In the genomic region with DNA sequence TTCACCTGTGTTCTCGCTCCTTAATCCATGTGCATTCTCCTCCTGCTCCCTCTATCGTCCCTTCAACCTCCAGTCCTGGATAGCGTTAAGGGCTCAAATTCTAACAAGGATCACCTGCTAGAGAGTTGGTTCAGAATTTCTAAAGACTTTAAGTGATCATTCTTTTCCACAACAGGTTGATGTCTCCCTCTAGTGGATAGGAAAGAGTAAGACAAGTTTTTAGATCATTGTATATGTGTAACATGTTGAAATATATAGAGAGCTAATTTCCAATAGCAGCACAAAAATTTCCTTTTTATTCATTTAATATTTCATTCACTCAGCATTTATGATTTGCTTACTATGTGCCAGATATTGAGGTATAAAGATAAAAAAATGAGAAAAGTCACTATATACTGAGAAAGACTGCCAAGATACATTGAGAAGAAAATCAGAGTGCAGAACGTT, we compare ENCODE assay signal across 9 cellular contexts. TPM values are rescaled to one million over a fixed set of nuclear protein-coding genes. Genes with fewer than 3 reads are reported as not detected.
A peak's percentile ranks its signal among the peaks of the same experiment; 100 is the strongest.
DNase-seq lines count a peak whose midpoint lies in the region; ATAC-seq, FAIRE-seq and TF ChIP-seq lines count a peak whose summit lies in the region.
"Had no signal": no experiment of that assay in that cellular context is flagged by ENCODE, and none has a peak within 500 bp of the region (broad histone marks: within the 10 kb centered on the region; RNA-seq: fewer than 3 reads in every experiment).

No MANE protein-coding gene starts in this region.

- CTCF ChIA-PET in K562 (lab: Yijun Ruan, JAX; ENCODE audit: low intra/inter-chr PET ratio) = interaction anchor here (0.7 to 2.6 kb wide), 6 partner anchors 140 to 915 kb away, joined by 3 to 9 read pairs (median 6); no protein-coding TSS in a partner anchor

- H2AFZ ChIP-seq in K562 (ENCODE audit: low read depth, low read length) = no peak overlapping the region

- TF ChIP-seq POLR2A in K562 (conservative IDR thresholded peaks at IDR 0.05) (no peak), suprapubic skin (IDR thresholded peaks at IDR 0.05) (no peak), GM18505 (IDR thresholded peaks at IDR 0.05; ENCODE audit: borderline replicate concordance, extremely low read depth, insufficient read depth, insufficient read length) (no peak)

- no TSS peak for BruUV-seq in K562 (replicated peaks; lab: Mats Ljungman, UMichigan)

- WGBS in K562 (ENCODE audit: insufficient coverage, low coverage, missing lambda C conversion rate) = 5% methylated on average over 4 of the region's 4 CpGs
- 18% methylated on average over 4 of the region's 4 CpGs for WGBS in suprapubic skin

- no peak overlapping the region for H3K27ac Mint-ChIP-seq in immature natural killer cell

- no peaks in the 10 kb centered on the region for H3K36me3 Mint-ChIP-seq in immature natural killer cell

- no peaks in the 10 kb centered on the region for H3K4me1 ChIP-seq in K562 (replicated peaks in 1 of 2; ENCODE audit: control insufficient read depth in 2 of 2, insufficient read depth in 2 of 2, low read length in 2 of 2)
- no peaks in the 10 kb centered on the region for H3K4me1 ChIP-seq in suprapubic skin

- POLR2A ChIA-PET in K562 (lab: Yijun Ruan, JAX) = interaction anchor here (0.7 to 1.2 kb wide), 2 partner anchors 294 to 334 kb away, joined by 3 to 5 read pairs; no protein-coding TSS in a partner anchor

- TF ChIP-seq EP300 in K562 (IDR thresholded peaks at IDR 0.05; ENCODE audit: low read length) (no peak), suprapubic skin (IDR thresholded peaks at IDR 0.05) (no peak)

- H3K9me3 Mint-ChIP-seq in immature natural killer cell = no peaks in the 10 kb centered on the region

- H3K4me1 Mint-ChIP-seq in immature natural killer cell = no peaks in the 10 kb centered on the region

- H4K20me1 ChIP-seq in K562 (replicated peaks; ENCODE audit: control insufficient read depth, insufficient read depth, low read length) = no peaks in the 10 kb centered on the region

- TF ChIP-seq CTCF in K562 (IDR thresholded peaks at IDR 0.05 in 2 of 3, conservative IDR thresholded peaks at IDR 0.05 in 1 of 3; ENCODE audit: insufficient read depth in 2 of 3, low read depth in 1 of 3, low read length in 3 of 3) (peak; percentile 37 to 80 (median 44); a peak in 3 of 6 replicates), suprapubic skin (IDR thresholded peaks at IDR 0.05) (peak; percentile 48 to 62)

- DNase-seq in DMS 273 treated with DMSO at 0.1 percent for 48 hours (lab: John Stamatoyannopoulos, UW) (peak; percentile 43), NCI-H526 (lab: John Stamatoyannopoulos, UW) (peak; percentile 76 to 87), K562 (ENCODE audit: extremely low read depth in 1 of 4, low spot score in 3 of 4) (peak; percentile 41 to 48 (median 44)), immature natural killer cell (peak; percentile 32 to 54 (median 43)), suprapubic skin (ENCODE audit: low spot score in 2 of 2) (no peak)

- in situ Hi-C loops in K562 (cut with MboI) = loop anchor here (10.0 to 25.0 kb wide), 3 partner anchors 291 to 916 kb away; no protein-coding TSS in a partner anchor

- H3K9ac ChIP-seq in K562 (ENCODE audit: insufficient read depth in 1 of 2, low read depth in 2 of 2, low read length in 2 of 2) = no peak overlapping the region

- H3K4me3 Mint-ChIP-seq in immature natural killer cell = no peak overlapping the region

- peaks cover 4 to 8% (median 7%) of the 10 kb centered on the region in 3 donors for H3K27me3 Mint-ChIP-seq in immature natural killer cell (ENCODE audit: low read depth in 3 of 3)

- H3K27me3 ChIP-seq in K562 (ENCODE audit: control insufficient read depth in 2 of 2, insufficient read depth in 2 of 2, low read length in 2 of 2) (peaks cover 0 to 4% of the 10 kb centered on the region in 2 experiments; a peak in 1 of 5 replicates), suprapubic skin (no peaks in the 10 kb centered on the region)

- intact Hi-C loops in K562 (cut with micrococcal nuclease) = loop anchor here (2.0 to 5.0 kb wide), 3 partner anchors 167 to 916 kb away; no protein-coding TSS in a partner anchor

- H3K4me2 ChIP-seq in K562 (ENCODE audit: insufficient read depth, low read length) = no peak overlapping the region

- peak; percentile 56 for ATAC-seq in HG03196 (IDR thresholded peaks at IDR 0.05; ENCODE audit: unreplicated experiment)
- ATAC-seq in K562 = peak; percentile 89
- no peak for ATAC-seq in HG02798 (IDR thresholded peaks at IDR 0.05; ENCODE audit: poor library complexity, unreplicated experiment)
- ATAC-seq in GM18505 (IDR thresholded peaks at IDR 0.05; ENCODE audit: unreplicated experiment) = no peak

- no peak overlapping the region for H3K4me3 ChIP-seq in K562
- no peak overlapping the region for H3K4me3 ChIP-seq in suprapubic skin
- H3K4me3 ChIP-seq: SK-N-MC had no signal

- no peaks in the 10 kb centered on the region for H3K79me2 ChIP-seq in K562 (ENCODE audit: control insufficient read depth, insufficient read depth, low read length)

- peak; percentile 76 to 88 for TF ChIP-seq RAD21 in K562 (CRISPR knock-in tag; conservative IDR thresholded peaks at IDR 0.05 in 1 of 2, IDR thresholded peaks at IDR 0.05 in 1 of 2)

- H3K9me1 ChIP-seq in K562 (ENCODE audit: control insufficient read depth, insufficient read depth, low read length) = no peaks in the 10 kb centered on the region

- no peak overlapping the region for H3K27ac ChIP-seq in K562 (ENCODE audit: extremely low read depth, low read depth, low read length)
- H3K27ac ChIP-seq in suprapubic skin = no peak overlapping the region
- H3K27ac ChIP-seq: SK-N-MC had no signal

- peak; percentile 40 for FAIRE-seq in K562 (lab: Jason Lieb, UNC)

- H3K9me3 ChIP-seq in K562 (replicated peaks; ENCODE audit: control insufficient read depth, insufficient read depth, low read depth, low read length) (no peaks in the 10 kb centered on the region), suprapubic skin (no peaks in the 10 kb centered on the region)

- no peaks in the 10 kb centered on the region for H3K36me3 ChIP-seq in K562 (ENCODE audit: control insufficient read depth, insufficient read depth, low read length)
- no peaks in the 10 kb centered on the region for H3K36me3 ChIP-seq in suprapubic skin

TF ChIP-seq in K562, 482 proteins besides CTCF, POLR2A, EP300 and RAD21 (continues in another document):
- TF ChIP-seq ZNF75A (CRISPR knock-in tag; IDR thresholded peaks at IDR 0.05) (no peak), ZNF778 (CRISPR knock-in tag; IDR thresholded peaks at IDR 0.05) (no peak), CEBPB (tag; IDR thresholded peaks at IDR 0.05) (peak; percentile 48; the same call in 1 of the 2 replicates), SRSF7 (optimal IDR thresholded peaks at IDR 0.05; ENCODE audit: low read depth, low read length) (no peak), XRCC4 (IDR thresholded peaks at IDR 0.05; ENCODE audit: extremely low read depth, insufficient read depth, insufficient read length) (no peak), FOXA1 (IDR thresholded peaks at IDR 0.05; ENCODE audit: borderline replicate concordance) (no peak), THRAP3 (IDR thresholded peaks at IDR 0.05; ENCODE audit: borderline replicate concordance) (no peak), EP400 (IDR thresholded peaks at IDR 0.05) (peak; percentile 13; the same call in 1 of the 2 replicates)
- TF ChIP-seq, protein P1, sequence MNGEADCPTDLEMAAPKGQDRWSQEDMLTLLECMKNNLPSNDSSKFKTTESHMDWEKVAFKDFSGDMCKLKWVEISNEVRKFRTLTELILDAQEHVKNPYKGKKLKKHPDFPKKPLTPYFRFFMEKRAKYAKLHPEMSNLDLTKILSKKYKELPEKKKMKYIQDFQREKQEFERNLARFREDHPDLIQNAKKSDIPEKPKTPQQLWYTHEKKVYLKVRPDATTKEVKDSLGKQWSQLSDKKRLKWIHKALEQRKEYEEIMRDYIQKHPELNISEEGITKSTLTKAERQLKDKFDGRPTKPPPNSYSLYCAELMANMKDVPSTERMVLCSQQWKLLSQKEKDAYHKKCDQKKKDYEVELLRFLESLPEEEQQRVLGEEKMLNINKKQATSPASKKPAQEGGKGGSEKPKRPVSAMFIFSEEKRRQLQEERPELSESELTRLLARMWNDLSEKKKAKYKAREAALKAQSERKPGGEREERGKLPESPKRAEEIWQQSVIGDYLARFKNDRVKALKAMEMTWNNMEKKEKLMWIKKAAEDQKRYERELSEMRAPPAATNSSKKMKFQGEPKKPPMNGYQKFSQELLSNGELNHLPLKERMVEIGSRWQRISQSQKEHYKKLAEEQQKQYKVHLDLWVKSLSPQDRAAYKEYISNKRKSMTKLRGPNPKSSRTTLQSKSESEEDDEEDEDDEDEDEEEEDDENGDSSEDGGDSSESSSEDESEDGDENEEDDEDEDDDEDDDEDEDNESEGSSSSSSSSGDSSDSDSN (IDR thresholded peaks at IDR 0.05; ENCODE audit: borderline replicate concordance in 1 of 2, low read depth in 2 of 2, low read length in 2 of 2) = no peak

RNA-seq across cellular contexts. Expression of a gene that starts 9.3 kb away (rescaled TPM):
- 3.5 and 6.1 TPM in 2 replicates for total RNA-seq in K562 (2011; cell fraction: chromatin; rRNA removed; ENCODE audit: low replicate concordance)
- total RNA-seq in K562 (2011; cell fraction: nucleolus; rRNA removed) = 2.0 and 2.6 TPM in 2 replicates
- 3.3 and 3.4 TPM in 2 replicates for total RNA-seq in K562 (2011; cell fraction: nucleoplasm; rRNA removed)
- total RNA-seq in K562 (2014; rRNA removed) (2.0 and 2.1 TPM in 2 replicates), K562 (2014; rRNA removed; fragmentation: Illumina TruSeq; extraction: Trizol) (2.6 and 2.7 TPM in 2 replicates), K562 (2015; rRNA removed; fragmentation: Illumina TruSeq; extraction: Trizol) (2.0 and 2.1 TPM in 2 replicates), K562 (2021) (3.0 and 3.6 TPM in 2 replicates), suprapubic skin (1 to 10 TPM in 2 of 4 donors, under 1 TPM in 1, not detected in 1; 0.38 to 1.4 (median 1.1) TPM)
- polyA plus RNA-seq in K562 (2011; rRNA removed) (0.16 and 0.36 TPM in 2 replicates), K562 (2014; fragmentation: Illumina TruSeq; extraction: Trizol) (1.9 and 2.0 TPM in 2 replicates), K562 (2014; fragmentation: Nextera tagmentation; extraction: Ambion mirVana) (under 1 TPM; 0.07 to 0.15 TPM), K562 (2014; rRNA removed) (2.8 and 3.8 TPM in 2 replicates), immature natural killer cell (under 1 TPM in 2 of 3 donors, not detected in 1; 0.12 to 0.32 TPM)
- 0.19 and 0.28 TPM in 2 replicates for polyA plus RNA-seq in K562 (2011; cell fraction: cytosol; rRNA removed)
- 0.22 and 0.68 TPM in 2 replicates for polyA plus RNA-seq in K562 (2011; cell fraction: nucleus; rRNA removed)
- polyA plus RNA-seq in K562 (2012) = 2.2 and 4.9 TPM in 2 replicates
- polyA minus RNA-seq in K562 (2011; rRNA and poly(A)+ RNA removed) = 0.51 and 0.70 TPM in 2 replicates
- 1.3 TPM in 1 of 2 replicates, not detected in the other for polyA minus RNA-seq in K562 (2011; cell fraction: cytosol; rRNA and poly(A)+ RNA removed)
- 0.40 and 0.56 TPM in 2 replicates for polyA minus RNA-seq in K562 (2011; cell fraction: nucleus; rRNA and poly(A)+ RNA removed)

Comparison
In these comparisons a context has a peak if more than half of its experiments do, and no peak if none do; other contexts are left out.
1. DNase-seq: peak in DMS 273 treated with DMSO at 0.1 percent for 48 hours (single experiment), NCI-H526 (2 of 2), K562 (4 of 4) and immature natural killer cell (3 of 3); none in suprapubic skin (0 of 2).
2. ATAC-seq: peak in HG03196 (single experiment) and K562 (single experiment); none in HG02798 (single experiment) and GM18505 (single experiment).